8 cellular contexts compared by ENCODE assay signal in the genomic region with DNA sequence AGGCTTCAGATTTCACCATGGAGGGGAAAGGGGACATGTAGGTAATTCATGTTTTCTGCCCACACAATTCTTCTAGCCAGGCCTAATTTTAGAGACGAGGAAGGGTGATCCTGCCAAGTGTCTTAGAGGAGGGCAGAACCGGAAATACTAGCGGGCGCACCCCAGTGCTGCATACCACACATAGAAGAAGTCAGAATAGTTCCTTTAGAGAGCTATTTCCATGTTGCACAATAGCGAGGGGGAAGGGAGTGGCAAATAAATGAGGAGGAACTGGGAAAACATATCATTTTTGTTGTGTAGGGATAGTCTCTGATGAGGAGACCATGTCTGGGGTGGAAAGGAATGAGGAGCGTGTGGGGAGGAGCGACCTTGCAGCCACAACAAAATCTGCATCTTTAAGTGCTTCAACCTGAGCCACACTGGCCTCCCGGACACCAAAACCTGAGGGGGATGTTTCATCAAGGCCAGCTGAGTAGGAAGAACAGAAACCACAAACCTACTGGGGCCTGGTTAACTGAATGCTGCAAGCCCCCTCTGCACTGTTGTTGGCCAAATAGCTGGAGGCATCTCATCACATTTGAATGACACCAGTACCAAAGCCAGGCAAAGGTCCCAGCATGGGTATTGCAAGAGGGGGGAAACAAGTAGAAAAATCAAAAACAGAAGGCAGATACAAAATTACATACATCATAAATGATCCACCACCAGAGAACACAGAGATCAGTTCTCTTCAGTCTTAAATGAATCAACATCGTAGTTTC. TPM values are rescaled to one million over a fixed set of nuclear protein-coding genes. Genes with fewer than 3 reads are reported as not detected.
DNase-seq lines count a peak whose midpoint lies in the region; ATAC-seq and TF ChIP-seq lines count a peak whose summit lies in the region.

No MANE protein-coding gene starts in this region.

- TF ChIP-seq CTCF in hepatocyte (IDR thresholded peaks at IDR 0.05; ENCODE audit: poor library complexity) (no peak), glutamatergic neuron (IDR thresholded peaks at IDR 0.05; ENCODE audit: partially characterized antibody, unreplicated experiment) (no peak)

- H3K27ac ChIP-seq in hepatocyte = peak overlapping the region; percentile 0

- H3K9me3 ChIP-seq in hepatocyte (ENCODE audit: low read depth) = no peaks in the 10 kb centered on the region

- H3K9me2 ChIP-seq in hepatocyte (replicated peaks; ENCODE audit: insufficient read depth) = no peaks in the 10 kb centered on the region

- no peak overlapping the region for H3K4me2 ChIP-seq in hepatocyte

- peak; percentile 89 for DNase-seq in Right ventricle myocardium inferior (ENCODE audit: missing footprints)
- DNase-seq in cardiac septum (ENCODE audit: low spot score) = no peak
- DNase-seq in KBM-7 = peak; percentile 88
- peak; percentile 23 for DNase-seq in activated T-helper 2 cell treated with anti-CD3 and anti-CD28 coated beads, Interferon-gamma antibody, Interleukin-2, Interleukin-4, amounts not matched to agents 10 μg/mL and 5 μg/mL and 100 μg/mL, durations not matched to agents 14 hours and 24 hours and 36 hours (ENCODE audit: low spot score)
- DNase-seq in hepatocyte (ENCODE audit: low spot score) = peak; percentile 13
- peak; percentile 8 for DNase-seq in stimulated activated CD4-positive, alpha-beta T cell treated with anti-CD3 and anti-CD28 coated beads, Interleukin-2, amount 100 ng/mL, for 4 hours (ENCODE audit: low read depth)
- DNase-seq in NCI-H774 (lab: John Stamatoyannopoulos, UW) = no peak
- no peak for DNase-seq in glutamatergic neuron

- H3K79me2 ChIP-seq in hepatocyte = no peaks in the 10 kb centered on the region

- intact Hi-C loops in Right ventricle myocardium inferior (cut with DNase I) (no loop called here), cardiac septum (cut with DNase I) (no loop called here)
- intact Hi-C loops in activated T-helper 2 cell treated with anti-CD3 and anti-CD28 coated beads, Interferon-gamma antibody, Interleukin-2, Interleukin-4, amounts not matched to agents 10 μg/mL and 5 μg/mL and 100 μg/mL, durations not matched to agents 14 hours and 24 hours and 36 hours (cut with micrococcal nuclease) = loop anchor here (1.0 kb wide), 1 partner anchor 26 kb away; no protein-coding TSS in a partner anchor

- H3K4me1 Mint-ChIP-seq in activated T-helper 2 cell treated with anti-CD3 and anti-CD28 coated beads, Interferon-gamma antibody, Interleukin-2, Interleukin-4, amounts not matched to agents 10 μg/mL and 5 μg/mL and 100 μg/mL, durations not matched to agents 14 hours and 24 hours and 36 hours (ENCODE audit: low read depth) = peaks cover 27% of the 10 kb centered on the region
- no peaks in the 10 kb centered on the region for H3K4me1 Mint-ChIP-seq in glutamatergic neuron (ENCODE audit: low read depth, unreplicated experiment)

- no peaks in the 10 kb centered on the region for H4K20me1 ChIP-seq in hepatocyte (ENCODE audit: insufficient read depth, poor library complexity, severe bottlenecking)

- H3K27me3 Mint-ChIP-seq in activated T-helper 2 cell treated with anti-CD3 and anti-CD28 coated beads, Interferon-gamma antibody, Interleukin-2, Interleukin-4, amounts not matched to agents 10 μg/mL and 5 μg/mL and 100 μg/mL, durations not matched to agents 14 hours and 24 hours and 36 hours (ENCODE audit: low read depth) = peaks cover 9% of the 10 kb centered on the region
- no peaks in the 10 kb centered on the region for H3K27me3 Mint-ChIP-seq in glutamatergic neuron (ENCODE audit: unreplicated experiment)

- H3K4me3 Mint-ChIP-seq in activated T-helper 2 cell treated with anti-CD3 and anti-CD28 coated beads, Interferon-gamma antibody, Interleukin-2, Interleukin-4, amounts not matched to agents 10 μg/mL and 5 μg/mL and 100 μg/mL, durations not matched to agents 14 hours and 24 hours and 36 hours (ENCODE audit: low read depth) = peak overlapping the region; percentile 55
- H3K4me3 Mint-ChIP-seq in glutamatergic neuron (ENCODE audit: unreplicated experiment) = no peak overlapping the region

- H3K4me1 ChIP-seq in hepatocyte (ENCODE audit: insufficient read depth) = peaks cover 14% of the 10 kb centered on the region

- WGBS in hepatocyte (ENCODE audit: low lambda C conversion rate, missing lambda C conversion rate) = 74% methylated on average over 9 of the region's 9 CpGs

- H3K9me3 Mint-ChIP-seq in activated T-helper 2 cell treated with anti-CD3 and anti-CD28 coated beads, Interferon-gamma antibody, Interleukin-2, Interleukin-4, amounts not matched to agents 10 μg/mL and 5 μg/mL and 100 μg/mL, durations not matched to agents 14 hours and 24 hours and 36 hours = no peaks in the 10 kb centered on the region
- H3K9me3 Mint-ChIP-seq in glutamatergic neuron (ENCODE audit: unreplicated experiment) = peaks cover 1% of the 10 kb centered on the region

- H3K36me3 Mint-ChIP-seq in activated T-helper 2 cell treated with anti-CD3 and anti-CD28 coated beads, Interferon-gamma antibody, Interleukin-2, Interleukin-4, amounts not matched to agents 10 μg/mL and 5 μg/mL and 100 μg/mL, durations not matched to agents 14 hours and 24 hours and 36 hours (ENCODE audit: low read depth) = no peaks in the 10 kb centered on the region
- peaks cover 4% of the 10 kb centered on the region for H3K36me3 Mint-ChIP-seq in glutamatergic neuron (ENCODE audit: unreplicated experiment)

- no peaks in the 10 kb centered on the region for H3K36me3 ChIP-seq in hepatocyte (replicated peaks; ENCODE audit: insufficient read depth, low read depth)

- no peak overlapping the region for H2AFZ ChIP-seq in hepatocyte

- H3K27me3 ChIP-seq in hepatocyte = no peaks in the 10 kb centered on the region

- H3K27ac Mint-ChIP-seq in activated T-helper 2 cell treated with anti-CD3 and anti-CD28 coated beads, Interferon-gamma antibody, Interleukin-2, Interleukin-4, amounts not matched to agents 10 μg/mL and 5 μg/mL and 100 μg/mL, durations not matched to agents 14 hours and 24 hours and 36 hours = peak overlapping the region; percentile 83
- no peak overlapping the region for H3K27ac Mint-ChIP-seq in glutamatergic neuron (ENCODE audit: unreplicated experiment)

- no peak overlapping the region for H3K4me3 ChIP-seq in hepatocyte

- in situ Hi-C loops in KBM-7 (cut with MboI; ENCODE audit: low pct_unique_long_range_greater_than_20kb, low sequenced_read_pairs) = no loop called here

- ATAC-seq in Right ventricle myocardium inferior = peak; percentile 78

RNA-seq across cellular contexts. Expression of gene C1QTNF7, which starts 26.7 kb away (rescaled TPM):
- 1.7 TPM for total RNA-seq in Right ventricle myocardium inferior
- total RNA-seq in cardiac septum = 2.3 TPM
- total RNA-seq in activated T-helper 2 cell treated with anti-CD3 and anti-CD28 coated beads, Interferon-gamma antibody, Interleukin-2, Interleukin-4, amounts not matched to agents 10 μg/mL and 5 μg/mL and 100 μg/mL, durations not matched to agents 14 hours and 24 hours and 36 hours = 0.11 TPM in 1 of 2 replicates, not detected in the other
- total RNA-seq in hepatocyte = 1.4 and 10.5 TPM in 2 replicates
- 1.1 and 1.4 TPM in 2 replicates for polyA plus RNA-seq in hepatocyte
- total RNA-seq in glutamatergic neuron (ENCODE audit: unreplicated experiment) = not detected

Comparison
In these comparisons a context has a peak if more than half of its experiments do, and no peak if none do; other contexts are left out.
1. DNase-seq: peak in Right ventricle myocardium inferior (single experiment), KBM-7 (single experiment), activated T-helper 2 cell treated with anti-CD3 and anti-CD28 coated beads, Interferon-gamma antibody, Interleukin-2, Interleukin-4, amounts not matched to agents 10 μg/mL and 5 μg/mL and 100 μg/mL, durations not matched to agents 14 hours and 24 hours and 36 hours (single experiment), hepatocyte (single experiment) and stimulated activated CD4-positive, alpha-beta T cell treated with anti-CD3 and anti-CD28 coated beads, Interleukin-2, amount 100 ng/mL, for 4 hours (single experiment); none in cardiac septum (single experiment), NCI-H774 (single experiment) and glutamatergic neuron (single experiment).